In genomic region chr2:231326404-231326803, GRCh38 we compare ENCODE assay signal across 19 cellular contexts.
"Had no signal": no experiment of that assay in that cellular context is flagged by ENCODE, and none has a peak within 500 bp of the region (broad histone marks: within the 10 kb centered on the region; RNA-seq: fewer than 3 reads in every experiment).

No MANE protein-coding gene starts in this region.

- H3K27ac Mint-ChIP-seq: natural killer cell; progenitor cell of endocrine pancreas; stimulated activated effector memory CD8-positive, alpha-beta T cell treated with anti-CD3 and anti-CD28 coated beads, Interleukin-12 subunit alpha, Interleukin-12 subunit beta, amount 100 ng/mL, for 72 hours; stimulated activated naive CD8-positive, alpha-beta T cell treated with anti-CD3 and anti-CD28 coated beads, Interleukin-15, Interleukin-2, amounts not matched to agents 100 ng/mL and 50 ng/mL, for 24 hours had no signal

- H3K36me3 ChIP-seq: ovary, upper lobe of right lung, vagina had no signal

- DNase-seq: dermis blood vessel endothelial cell; erythroblast; foreskin melanocyte; kidney glomerular epithelial cell; mucosa of descending colon; natural killer cell; ovary; right cardiac atrium; stimulated activated CD4-positive, alpha-beta T cell treated with anti-CD3 and anti-CD28 coated beads, Interleukin-2, amount 100 ng/mL, for 48 hours; stimulated activated CD8-positive, alpha-beta memory T cell treated with anti-CD3 and anti-CD28 coated beads, Interleukin-4, amount 100 ng/mL, for 48 hours; tibial artery; upper lobe of right lung had no signal

- H3K36me3 Mint-ChIP-seq: natural killer cell; stimulated activated effector memory CD8-positive, alpha-beta T cell treated with anti-CD3 and anti-CD28 coated beads, Interleukin-12 subunit alpha, Interleukin-12 subunit beta, amount 100 ng/mL, for 72 hours had no signal

- H3K27me3 Mint-ChIP-seq: progenitor cell of endocrine pancreas had no signal

- ATAC-seq: mucosa of descending colon, natural killer cell, right cardiac atrium, upper lobe of right lung had no signal

- H3K4me1 Mint-ChIP-seq: neural crest cell; stimulated activated effector memory CD8-positive, alpha-beta T cell treated with anti-CD3 and anti-CD28 coated beads, Interleukin-12 subunit alpha, Interleukin-12 subunit beta, amount 100 ng/mL, for 72 hours had no signal

- H3K4me1 ChIP-seq: tibial artery, vagina had no signal

- H3K4me3 ChIP-seq: hepatocyte, mucosa of descending colon, ovary, smooth muscle cell, tibial artery, upper lobe of right lung, vagina had no signal

- H3K4me3 Mint-ChIP-seq: natural killer cell; neural crest cell; stimulated activated effector memory CD8-positive, alpha-beta T cell treated with anti-CD3 and anti-CD28 coated beads, Interleukin-12 subunit alpha, Interleukin-12 subunit beta, amount 100 ng/mL, for 72 hours; stimulated activated naive CD8-positive, alpha-beta T cell treated with anti-CD3 and anti-CD28 coated beads, Interleukin-15, Interleukin-2, amounts not matched to agents 100 ng/mL and 50 ng/mL, for 24 hours had no signal

- H3K9me3 Mint-ChIP-seq: natural killer cell; stimulated activated effector memory CD8-positive, alpha-beta T cell treated with anti-CD3 and anti-CD28 coated beads, Interleukin-12 subunit alpha, Interleukin-12 subunit beta, amount 100 ng/mL, for 72 hours; stimulated activated naive CD8-positive, alpha-beta T cell treated with anti-CD3 and anti-CD28 coated beads, Interleukin-15, Interleukin-2, amounts not matched to agents 100 ng/mL and 50 ng/mL, for 24 hours had no signal

- H3K27ac ChIP-seq: hepatocyte, ovary, tibial artery, upper lobe of right lung, vagina had no signal

- H3K9me3 ChIP-seq: mucosa of descending colon, ovary, tibial artery, upper lobe of right lung, vagina had no signal

- H3K27me3 ChIP-seq: hepatocyte, ovary, tibial artery, upper lobe of right lung, vagina had no signal
